32 cellular contexts compared by ENCODE assay signal in genomic region chr6:119183457-119183856, GRCh38.
"Had no signal": no experiment of that assay in that cellular context is flagged by ENCODE, and none has a peak within 500 bp of the region (broad histone marks: within the 10 kb centered on the region; RNA-seq: fewer than 3 reads in every experiment).

No MANE protein-coding gene starts in this region.

- H3K4me1 ChIP-seq: left lung, lower lobe of right lung, pancreas, prostate gland, stomach, suprapubic skin, tibial artery, upper lobe of right lung had no signal

- H3K9me3 Mint-ChIP-seq: mesothelial cell of epicardium; naive B cell; natural killer cell; nephron progenitor cell; stimulated activated naive B cell treated with anti-CD40 and anti-IgM and Interleukin-4, amounts not matched to agents 10 μg/mL and 1 μg/mL and 100 μg/mL, for 72 hours had no signal

- H3K27me3 Mint-ChIP-seq: naive B cell; stimulated activated naive B cell treated with anti-CD40 and anti-IgM and Interleukin-4, amounts not matched to agents 10 μg/mL and 1 μg/mL and 100 μg/mL, for 72 hours had no signal

- ATAC-seq: left cardiac atrium; left lung; lower lobe of right lung; natural killer cell; pancreas; stimulated activated naive B cell treated with anti-CD40 and anti-IgM and Interleukin-4, amounts not matched to agents 10 μg/mL and 1 μg/mL and 100 μg/mL, for 72 hours; stimulated activated naive CD8-positive, alpha-beta T cell treated with anti-CD3 and anti-CD28 coated beads, Interleukin-15, Interleukin-2, amounts not matched to agents 100 U/mL and 50 U/mL, for 24 hours; upper lobe of right lung had no signal

- DNase-seq: heart right ventricle; kidney glomerular epithelial cell; left cardiac atrium; left lung; lower lobe of right lung; mammary epithelial cell; naive B cell; natural killer cell; nephron progenitor cell; nucleus accumbens; pancreas; posterior cingulate gyrus; retina; right cardiac atrium; stimulated activated CD4-positive, alpha-beta T cell treated with anti-CD3 and anti-CD28 coated beads, Interleukin-12 subunit alpha, Interleukin-12 subunit beta, amount 100 ng/mL, for 4 hours; stimulated activated CD4-positive, alpha-beta T cell treated with anti-CD3 and anti-CD28 coated beads, Interleukin-15, amount 100 ng/mL, for 24 hours; stimulated activated CD4-positive, alpha-beta T cell treated with anti-CD3 and anti-CD28 coated beads, Interleukin-2, amount 100 ng/mL, for 24 hours; stimulated activated CD4-positive, alpha-beta T cell treated with anti-CD3 and anti-CD28 coated beads, Interleukin-4, amount 100 ng/mL, for 1 hour; stimulated activated naive B cell treated with anti-CD40 and anti-IgM and Interleukin-4, amounts not matched to agents 10 μg/mL and 1 μg/mL and 100 μg/mL, for 72 hours; stimulated activated naive CD8-positive, alpha-beta T cell treated with anti-CD3 and anti-CD28 coated beads, Interleukin-15, Interleukin-2, amounts not matched to agents 100 U/mL and 50 U/mL, for 24 hours; stomach; tibial artery; trophoblast cell; upper lobe of right lung had no signal

- H3K9me3 ChIP-seq: heart right ventricle, left lung, lower lobe of right lung, pancreas, prostate gland, stomach, suprapubic skin, thoracic aorta, tibial artery, upper lobe of right lung had no signal

- H3K79me2 ChIP-seq: hepatocyte had no signal

- H3K4me1 Mint-ChIP-seq: naive B cell, nephron progenitor cell had no signal

- H3K4me2 ChIP-seq: hepatocyte had no signal

- FAIRE-seq: keratinocyte, pancreas, urothelium cell line had no signal

- H3K4me3 ChIP-seq: heart right ventricle, hepatocyte, left lung, lower lobe of right lung, pancreas, prostate gland, skin epidermis, stomach, suprapubic skin, thoracic aorta, tibial artery, upper lobe of right lung had no signal

- H3K36me3 ChIP-seq: prostate gland, thoracic aorta had no signal

- H3K27me3 ChIP-seq: heart right ventricle, hepatocyte, left lung, pancreas, stomach, suprapubic skin, tibial artery, upper lobe of right lung had no signal

- H2AFZ ChIP-seq: hepatocyte had no signal

- H3K27ac Mint-ChIP-seq: naive B cell, natural killer cell had no signal

- H3K27ac ChIP-seq: heart right ventricle, left lung, lower lobe of right lung, pancreas, prostate gland, skin epidermis, stomach, suprapubic skin, thoracic aorta, tibial artery, upper lobe of right lung had no signal

- H3K4me3 Mint-ChIP-seq: mesothelial cell of epicardium; naive B cell; natural killer cell; nephron progenitor cell; stimulated activated naive B cell treated with anti-CD40 and anti-IgM and Interleukin-4, amounts not matched to agents 10 μg/mL and 1 μg/mL and 100 μg/mL, for 72 hours had no signal
